28 cellular contexts compared by ENCODE assay signal in genomic region chr5:173311818-173312585, GRCh38.
"Had no signal": no experiment of that assay in that cellular context is flagged by ENCODE, and none has a peak within 500 bp of the region (broad histone marks: within the 10 kb centered on the region; RNA-seq: fewer than 3 reads in every experiment).

No MANE protein-coding gene starts in this region.

- H3K27ac Mint-ChIP-seq: activated naive CD8-positive, alpha-beta T cell; activated T-cell treated with anti-CD3 and anti-CD28 coated beads, Interleukin-2, amount 50 U/mL, for 24 hours; activated T-helper 17 cell treated with anti-CD3 and anti-CD28 coated beads, Interleukin-2, amount 50 U/mL, for 72 hours; effector memory CD8-positive, alpha-beta T cell; natural killer cell treated with Interleukin-12 subunit alpha and Interleukin-12 subunit beta and Interleukin-15 and Interleukin-18, amount 100 ng/mL, for 72 hours; stimulated activated effector memory CD8-positive, alpha-beta T cell treated with anti-CD3 and anti-CD28 coated beads, Interleukin-12 subunit alpha, Interleukin-12 subunit beta, amount 100 ng/mL, for 72 hours had no signal

- FAIRE-seq: endothelial cell of umbilical vein had no signal

- H3K9me3 Mint-ChIP-seq: activated T-helper 17 cell treated with anti-CD3 and anti-CD28 coated beads, Interleukin-2, amount 50 U/mL, for 72 hours; central memory CD8-positive, alpha-beta T cell; effector memory CD8-positive, alpha-beta T cell; natural killer cell treated with Interleukin-12 subunit alpha and Interleukin-12 subunit beta and Interleukin-15 and Interleukin-18, amount 100 ng/mL, for 72 hours had no signal

- H3K9me3 ChIP-seq: adrenal gland, colonic mucosa, prostate gland, suprapubic skin had no signal

- H3K4me1 ChIP-seq: breast epithelium, colonic mucosa, prostate gland had no signal

- H3K4me1 Mint-ChIP-seq: activated T-helper 17 cell treated with anti-CD3 and anti-CD28 coated beads, Interleukin-2, amount 50 U/mL, for 72 hours; stimulated activated effector memory CD8-positive, alpha-beta T cell treated with anti-CD3 and anti-CD28 coated beads, Interleukin-12 subunit alpha, Interleukin-12 subunit beta, amount 100 ng/mL, for 72 hours; stimulated activated naive CD8-positive, alpha-beta T cell treated with anti-CD3 and anti-CD28 coated beads, Interleukin-15, amount 100 ng/mL, for 72 hours had no signal

- H3K27ac ChIP-seq: colonic mucosa, suprapubic skin had no signal

- H3K36me3 ChIP-seq: adrenal gland, ascending aorta, breast epithelium, colonic mucosa, esophagus squamous epithelium, gastroesophageal sphincter, left ventricle myocardium inferior, prostate gland, suprapubic skin, tibial nerve had no signal

- ATAC-seq: activated T-helper 17 cell treated with anti-CD3 and anti-CD28 coated beads, Interleukin-2, amount 50 U/mL, for 72 hours; effector memory CD8-positive, alpha-beta T cell; stimulated activated effector memory CD8-positive, alpha-beta T cell treated with anti-CD3 and anti-CD28 coated beads, Interleukin-12 subunit alpha, Interleukin-12 subunit beta, amount 100 ng/mL, for 72 hours; stimulated activated naive CD8-positive, alpha-beta T cell treated with anti-CD3 and anti-CD28 coated beads, Interleukin-15, amount 100 ng/mL, for 72 hours had no signal

- H3K4me3 Mint-ChIP-seq: activated naive CD8-positive, alpha-beta T cell; activated T-cell treated with anti-CD3 and anti-CD28 coated beads, Interleukin-2, amount 50 U/mL, for 24 hours; activated T-helper 17 cell treated with anti-CD3 and anti-CD28 coated beads, Interleukin-2, amount 50 U/mL, for 72 hours; central memory CD8-positive, alpha-beta T cell; effector memory CD8-positive, alpha-beta T cell; natural killer cell treated with Interleukin-12 subunit alpha and Interleukin-12 subunit beta and Interleukin-15 and Interleukin-18, amount 100 ng/mL, for 72 hours; stimulated activated effector memory CD8-positive, alpha-beta T cell treated with anti-CD3 and anti-CD28 coated beads, Interleukin-12 subunit alpha, Interleukin-12 subunit beta, amount 100 ng/mL, for 72 hours; stimulated activated naive CD8-positive, alpha-beta T cell treated with anti-CD3 and anti-CD28 coated beads, Interleukin-15, amount 100 ng/mL, for 72 hours had no signal

- H3K27me3 ChIP-seq: ascending aorta, breast epithelium, gastroesophageal sphincter, tibial nerve had no signal

- H3K4me3 ChIP-seq: adrenal gland, breast epithelium, colonic mucosa, dorsolateral prefrontal cortex, esophagus squamous epithelium, gastroesophageal sphincter, left ventricle myocardium inferior, prostate gland, skin epidermis, suprapubic skin, tibial nerve had no signal

- DNase-seq: activated CD4-positive, alpha-beta T cell treated with anti-CD3 and anti-CD28 coated beads for 1 hour; activated CD4-positive, alpha-beta T cell treated with anti-CD3 and anti-CD28 coated beads, Interleukin-2, amount 50 U/mL, for 1 hour; activated CD8-positive, alpha-beta memory T cell treated with anti-CD3 and anti-CD28 coated beads for 24 hours; activated CD8-positive, alpha-beta memory T cell treated with anti-CD3 and anti-CD28 coated beads, Interleukin-2, amount 50 U/mL, for 4 hours; activated naive CD4-positive, alpha-beta T cell; activated T-cell treated with anti-CD3 and anti-CD28 coated beads, Interleukin-2, amount 50 U/mL, for 24 hours; colonic mucosa; dorsolateral prefrontal cortex; effector memory CD8-positive, alpha-beta T cell; esophagus squamous epithelium; left ventricle myocardium inferior; stimulated activated CD4-positive, alpha-beta T cell treated with anti-CD3 and anti-CD28 coated beads, Interleukin-2, amount 100 ng/mL, for 24 hours; stimulated activated naive CD8-positive, alpha-beta T cell treated with anti-CD3 and anti-CD28 coated beads, Interleukin-15, amount 100 ng/mL, for 72 hours; T-helper 9 cell had no signal

- H3K36me3 Mint-ChIP-seq: activated naive CD8-positive, alpha-beta T cell; natural killer cell treated with Interleukin-12 subunit alpha and Interleukin-12 subunit beta and Interleukin-15 and Interleukin-18, amount 100 ng/mL, for 72 hours; stimulated activated effector memory CD8-positive, alpha-beta T cell treated with anti-CD3 and anti-CD28 coated beads, Interleukin-12 subunit alpha, Interleukin-12 subunit beta, amount 100 ng/mL, for 72 hours had no signal
